In the genomic region with DNA sequence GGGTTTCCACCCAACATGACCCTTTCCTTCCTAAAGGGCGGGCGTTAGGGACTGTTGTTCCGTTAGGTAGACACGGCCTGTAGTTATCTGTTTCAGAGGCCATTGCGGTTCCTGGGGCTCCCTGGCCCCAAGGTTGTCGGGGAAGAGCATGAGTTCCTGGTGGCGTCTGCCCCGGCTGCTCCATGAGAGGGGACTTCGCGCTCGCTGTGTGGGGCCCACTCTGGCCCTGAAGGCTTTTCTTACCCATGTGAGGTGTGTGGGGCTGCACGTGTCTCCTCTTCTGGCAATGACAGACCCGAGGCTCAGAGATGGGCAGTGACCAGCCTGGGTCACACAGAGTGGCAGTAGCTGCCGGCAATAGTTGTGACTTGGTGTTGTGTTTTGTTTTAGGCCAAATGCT, we compare ENCODE assay signal across 1 cellular context.
TF ChIP-seq lines count a peak whose summit lies in the region.

No MANE protein-coding gene starts in this region.

TF ChIP-seq in HepG2, 621 proteins besides CTCF, POLR2A, EP300 and RAD21:
- TF ChIP-seq, protein P1, sequence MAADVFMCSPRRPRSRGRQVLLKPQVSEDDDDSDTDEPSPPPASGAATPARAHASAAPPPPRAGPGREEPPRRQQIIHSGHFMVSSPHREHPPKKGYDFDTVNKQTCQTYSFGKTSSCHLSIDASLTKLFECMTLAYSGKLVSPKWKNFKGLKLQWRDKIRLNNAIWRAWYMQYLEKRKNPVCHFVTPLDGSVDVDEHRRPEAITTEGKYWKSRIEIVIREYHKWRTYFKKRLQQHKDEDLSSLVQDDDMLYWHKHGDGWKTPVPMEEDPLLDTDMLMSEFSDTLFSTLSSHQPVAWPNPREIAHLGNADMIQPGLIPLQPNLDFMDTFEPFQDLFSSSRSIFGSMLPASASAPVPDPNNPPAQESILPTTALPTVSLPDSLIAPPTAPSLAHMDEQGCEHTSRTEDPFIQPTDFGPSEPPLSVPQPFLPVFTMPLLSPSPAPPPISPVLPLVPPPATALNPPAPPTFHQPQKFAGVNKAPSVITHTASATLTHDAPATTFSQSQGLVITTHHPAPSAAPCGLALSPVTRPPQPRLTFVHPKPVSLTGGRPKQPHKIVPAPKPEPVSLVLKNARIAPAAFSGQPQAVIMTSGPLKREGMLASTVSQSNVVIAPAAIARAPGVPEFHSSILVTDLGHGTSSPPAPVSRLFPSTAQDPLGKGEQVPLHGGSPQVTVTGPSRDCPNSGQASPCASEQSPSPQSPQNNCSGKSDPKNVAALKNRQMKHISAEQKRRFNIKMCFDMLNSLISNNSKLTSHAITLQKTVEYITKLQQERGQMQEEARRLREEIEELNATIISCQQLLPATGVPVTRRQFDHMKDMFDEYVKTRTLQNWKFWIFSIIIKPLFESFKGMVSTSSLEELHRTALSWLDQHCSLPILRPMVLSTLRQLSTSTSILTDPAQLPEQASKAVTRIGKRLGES (CRISPR knock-in tag; IDR thresholded peaks at IDR 0.05; ENCODE audit: borderline replicate concordance) = no peak
- no peak for TF ChIP-seq ZNF724P (CRISPR knock-in tag; IDR thresholded peaks at IDR 0.05; ENCODE audit: borderline replicate concordance)
- TF ChIP-seq BCL6 (CRISPR knock-in tag; IDR thresholded peaks at IDR 0.05) = no peak
- TF ChIP-seq RXRB (CRISPR knock-in tag; IDR thresholded peaks at IDR 0.05; ENCODE audit: borderline replicate concordance) = no peak
- no peak for TF ChIP-seq ARID3A (IDR thresholded peaks at IDR 0.05; ENCODE audit: low read depth, low read length)
- peak; percentile 8 for TF ChIP-seq AGO2 (optimal IDR thresholded peaks at IDR 0.05; ENCODE audit: low read depth, low read length)
